26 cellular contexts compared by ENCODE assay signal in genomic region chr17:32222621-32223020, GRCh38. TPM values are rescaled to one million over a fixed set of nuclear protein-coding genes. Genes with fewer than 3 reads are reported as not detected.
A peak's percentile ranks its signal among the peaks of the same experiment; 100 is the strongest.
DNase-seq lines count a peak whose midpoint lies in the region; ATAC-seq, FAIRE-seq and TF ChIP-seq lines count a peak whose summit lies in the region.
"Had no signal": no experiment of that assay in that cellular context is flagged by ENCODE, and none has a peak within 500 bp of the region (broad histone marks: within the 10 kb centered on the region; RNA-seq: fewer than 3 reads in every experiment).

No MANE protein-coding gene starts in this region.

- no peak overlapping the region for H2BK5ac ChIP-seq in mesendoderm (ENCODE audit: low read length)

- H3K23ac ChIP-seq in mesendoderm (ENCODE audit: low read length): no peak overlapping the region

- H3K4me2 ChIP-seq in mesendoderm (ENCODE audit: low read length): no peak overlapping the region
- H3K4me2 ChIP-seq: BLaER1 treated with 17β-estradiol and CSF1 and Interleukin-3, amounts not matched to agents 10 nM and 100 nM had no signal

- no peak overlapping the region for H3K18ac ChIP-seq in mesendoderm (ENCODE audit: low read length)

- peak; percentile 22 for TF ChIP-seq CTCF in bronchial epithelial cell (IDR thresholded peaks at IDR 0.05; ENCODE audit: insufficient read depth, low read length, severe bottlenecking)

- H3K36me3 ChIP-seq in bronchial epithelial cell (ENCODE audit: control insufficient read depth, insufficient read depth, low read length) (no peaks in the 10 kb centered on the region), mesendoderm (ENCODE audit: control insufficient read depth, insufficient read depth, low read length) (no peaks in the 10 kb centered on the region)
- H3K36me3 ChIP-seq: SJSA1 had no signal

- peaks cover 11 to 20% of the 10 kb centered on the region in 2 donors for H3K36me3 Mint-ChIP-seq in stimulated activated naive B cell treated with anti-CD40 and anti-IgM and Interleukin-4, amounts not matched to agents 10 μg/mL and 1 μg/mL and 100 μg/mL, for 72 hours
- H3K36me3 Mint-ChIP-seq in activated T-helper 2 cell treated with anti-CD3 and anti-CD28 coated beads, Interferon-gamma antibody, Interleukin-2, Interleukin-4, amounts not matched to agents 10 μg/mL and 5 μg/mL and 100 μg/mL, durations not matched to agents 14 hours and 24 hours and 36 hours (ENCODE audit: low read depth): peaks cover 22% of the 10 kb centered on the region

- no peaks in the 10 kb centered on the region for H3K4me1 ChIP-seq in mesendoderm (ENCODE audit: control insufficient read depth, low read depth, low read length)
- H3K4me1 ChIP-seq: BLaER1 treated with 17β-estradiol and CSF1 and Interleukin-3, amounts not matched to agents 10 nM and 100 nM; gastrocnemius medialis; psoas muscle; SJSA1 had no signal

- WGBS in mesendoderm (ENCODE audit: extremely low coverage, insufficient coverage, low lambda C conversion rate): no CpG with 5 or more reads among the region's 3 CpGs

- H3K9me3 Mint-ChIP-seq in stimulated activated naive B cell treated with anti-CD40 and anti-IgM and Interleukin-4, amounts not matched to agents 10 μg/mL and 1 μg/mL and 100 μg/mL, for 72 hours: no peaks in the 10 kb centered on the region
- no peaks in the 10 kb centered on the region for H3K9me3 Mint-ChIP-seq in activated T-helper 2 cell treated with anti-CD3 and anti-CD28 coated beads, Interferon-gamma antibody, Interleukin-2, Interleukin-4, amounts not matched to agents 10 μg/mL and 5 μg/mL and 100 μg/mL, durations not matched to agents 14 hours and 24 hours and 36 hours
- H3K9me3 Mint-ChIP-seq: activated B cell treated with CpG ODN at 0.5 μM for 24 hours; activated naive CD4-positive, alpha-beta T cell treated with anti-CD3 and anti-CD28 coated beads, Interleukin-2, amount 10 ng/mL, durations not matched to agents 7 days and 5 days; activated T-cell treated with anti-CD3 and anti-CD28 coated beads, Interleukin-2, amount 50 U/mL, for 4 hours; IgD-negative memory B cell; neural crest cell had no signal

- H3K79me1 ChIP-seq in mesendoderm (ENCODE audit: low read length): no peaks in the 10 kb centered on the region

- no peak overlapping the region for H4K8ac ChIP-seq in mesendoderm (ENCODE audit: low read depth, low read length)

- H3K9ac ChIP-seq in mesendoderm (ENCODE audit: low read length): no peak overlapping the region
- H3K9ac ChIP-seq: BLaER1 treated with 17β-estradiol and CSF1 and Interleukin-3, amounts not matched to agents 10 nM and 100 nM had no signal

- intact Hi-C loops in activated T-helper 2 cell treated with anti-CD3 and anti-CD28 coated beads, Interferon-gamma antibody, Interleukin-2, Interleukin-4, amounts not matched to agents 10 μg/mL and 5 μg/mL and 100 μg/mL, durations not matched to agents 14 hours and 24 hours and 36 hours (cut with micrococcal nuclease): no loop called here

- no peak overlapping the region for H3K27ac Mint-ChIP-seq in stimulated activated naive B cell treated with anti-CD40 and anti-IgM and Interleukin-4, amounts not matched to agents 10 μg/mL and 1 μg/mL and 100 μg/mL, for 72 hours
- H3K27ac Mint-ChIP-seq in activated T-helper 2 cell treated with anti-CD3 and anti-CD28 coated beads, Interferon-gamma antibody, Interleukin-2, Interleukin-4, amounts not matched to agents 10 μg/mL and 5 μg/mL and 100 μg/mL, durations not matched to agents 14 hours and 24 hours and 36 hours: no peak overlapping the region
- H3K27ac Mint-ChIP-seq: activated naive CD4-positive, alpha-beta T cell treated with anti-CD3 and anti-CD28 coated beads, Interleukin-2, amount 10 ng/mL, durations not matched to agents 7 days and 5 days; IgD-negative memory B cell had no signal

- H3K4ac ChIP-seq in mesendoderm (ENCODE audit: low read depth, low read length): no peak overlapping the region

- H3K79me2 ChIP-seq in mesendoderm (ENCODE audit: control insufficient read depth, insufficient read depth, low read length): no peaks in the 10 kb centered on the region

- H3K56ac ChIP-seq in mesendoderm (ENCODE audit: low read length): no peak overlapping the region

- no peaks in the 10 kb centered on the region for H3K27me3 Mint-ChIP-seq in stimulated activated naive B cell treated with anti-CD40 and anti-IgM and Interleukin-4, amounts not matched to agents 10 μg/mL and 1 μg/mL and 100 μg/mL, for 72 hours
- H3K27me3 Mint-ChIP-seq in activated T-helper 2 cell treated with anti-CD3 and anti-CD28 coated beads, Interferon-gamma antibody, Interleukin-2, Interleukin-4, amounts not matched to agents 10 μg/mL and 5 μg/mL and 100 μg/mL, durations not matched to agents 14 hours and 24 hours and 36 hours (ENCODE audit: low read depth): no peaks in the 10 kb centered on the region
- H3K27me3 Mint-ChIP-seq: activated B cell treated with CpG ODN at 0.5 μM for 24 hours; activated naive CD4-positive, alpha-beta T cell treated with anti-CD3 and anti-CD28 coated beads, Interleukin-2, amount 10 ng/mL, durations not matched to agents 7 days and 5 days; IgD-negative memory B cell had no signal

- no peak overlapping the region for H2AK5ac ChIP-seq in mesendoderm (ENCODE audit: low read length)

- no peak for FAIRE-seq in bronchial epithelial cell (lab: Jason Lieb, UNC)
- FAIRE-seq: endothelial cell of umbilical vein had no signal

- no peak overlapping the region for H3K4me3 Mint-ChIP-seq in stimulated activated naive B cell treated with anti-CD40 and anti-IgM and Interleukin-4, amounts not matched to agents 10 μg/mL and 1 μg/mL and 100 μg/mL, for 72 hours
- H3K4me3 Mint-ChIP-seq in activated T-helper 2 cell treated with anti-CD3 and anti-CD28 coated beads, Interferon-gamma antibody, Interleukin-2, Interleukin-4, amounts not matched to agents 10 μg/mL and 5 μg/mL and 100 μg/mL, durations not matched to agents 14 hours and 24 hours and 36 hours (ENCODE audit: low read depth): no peak overlapping the region
- H3K4me3 Mint-ChIP-seq: activated B cell treated with CpG ODN at 0.5 μM for 24 hours; activated naive CD4-positive, alpha-beta T cell treated with anti-CD3 and anti-CD28 coated beads, Interleukin-2, amount 10 ng/mL, durations not matched to agents 7 days and 5 days; activated T-cell treated with anti-CD3 and anti-CD28 coated beads, Interleukin-2, amount 50 U/mL, for 4 hours; neural crest cell had no signal

- no peak overlapping the region for H4K5ac ChIP-seq in mesendoderm (ENCODE audit: low read length)

- H3K27me3 ChIP-seq in bronchial epithelial cell (ENCODE audit: control insufficient read depth, insufficient read depth, low read length) (no peaks in the 10 kb centered on the region), mesendoderm (ENCODE audit: insufficient read depth, low read length, poor library complexity) (peaks cover 2% of the 10 kb centered on the region)
- H3K27me3 ChIP-seq: BLaER1 treated with 17β-estradiol and CSF1 and Interleukin-3, amounts not matched to agents 10 nM and 100 nM; gastrocnemius medialis; SJSA1 had no signal

- no peak overlapping the region for H2BK15ac ChIP-seq in mesendoderm (replicated peaks; ENCODE audit: low read depth)

- no peak for ATAC-seq in HG02885 (IDR thresholded peaks at IDR 0.05; ENCODE audit: poor library complexity, unreplicated experiment)
- ATAC-seq in stimulated activated naive B cell treated with anti-CD40 and anti-IgM and Interleukin-4, amounts not matched to agents 10 μg/mL and 1 μg/mL and 100 μg/mL, for 72 hours (replicated peaks): no peak
- ATAC-seq: activated T-cell treated with anti-CD3 and anti-CD28 coated beads, Interleukin-2, amount 50 U/mL, for 4 hours; gastrocnemius medialis; left lobe of liver; psoas muscle had no signal

- H3K4me3 ChIP-seq in bronchial epithelial cell (ENCODE audit: low read depth, low read length) (no peak overlapping the region), mesendoderm (ENCODE audit: low read length) (no peak overlapping the region)
- H3K4me3 ChIP-seq: BLaER1 treated with 17β-estradiol and CSF1 and Interleukin-3, amounts not matched to agents 10 nM and 100 nM; gastrocnemius medialis; psoas muscle; SJSA1; skin epidermis had no signal

- H3K4me1 Mint-ChIP-seq in stimulated activated naive B cell treated with anti-CD40 and anti-IgM and Interleukin-4, amounts not matched to agents 10 μg/mL and 1 μg/mL and 100 μg/mL, for 72 hours: peaks cover 15 to 50% of the 10 kb centered on the region in 2 donors
- peaks cover 30% of the 10 kb centered on the region for H3K4me1 Mint-ChIP-seq in activated T-helper 2 cell treated with anti-CD3 and anti-CD28 coated beads, Interferon-gamma antibody, Interleukin-2, Interleukin-4, amounts not matched to agents 10 μg/mL and 5 μg/mL and 100 μg/mL, durations not matched to agents 14 hours and 24 hours and 36 hours (ENCODE audit: low read depth)
- H3K4me1 Mint-ChIP-seq: neural crest cell had no signal

- DNase-seq in NCI-H146 (lab: John Stamatoyannopoulos, UW) (peak; percentile 3), NCI-H146 treated with DMSO at 0.1 percent for 48 hours (lab: John Stamatoyannopoulos, UW; ENCODE audit: unreplicated experiment) (no peak), NCI-H226 (peak; percentile 52), bronchial epithelial cell (ENCODE audit: low read depth) (peak; percentile 86), mesendoderm (peak; percentile 34)
- DNase-seq in stimulated activated naive B cell treated with anti-CD40 and anti-IgM and Interleukin-4, amounts not matched to agents 10 μg/mL and 1 μg/mL and 100 μg/mL, for 72 hours: no peak
- DNase-seq in activated T-helper 2 cell treated with anti-CD3 and anti-CD28 coated beads, Interferon-gamma antibody, Interleukin-2, Interleukin-4, amounts not matched to agents 10 μg/mL and 5 μg/mL and 100 μg/mL, durations not matched to agents 14 hours and 24 hours and 36 hours (ENCODE audit: low spot score): no peak
- DNase-seq: activated B cell treated with CpG ODN at 0.5 μM for 24 hours; activated naive CD4-positive, alpha-beta T cell treated with anti-CD3 and anti-CD28 coated beads, Interleukin-2, amount 10 ng/mL, durations not matched to agents 7 days and 5 days; activated T-cell treated with anti-CD3 and anti-CD28 coated beads, Interleukin-2, amount 50 U/mL, for 4 hours; cortex of kidney; gastrocnemius medialis; NCI-H2029 treated with DMSO at 0.1 percent for 48 hours; NCI-H526; OCI-M1; psoas muscle; T-helper 2 cell had no signal

- H3K27ac ChIP-seq in mesendoderm (ENCODE audit: low read depth, low read length): no peak overlapping the region
- H3K27ac ChIP-seq: 22Rv1; BLaER1 treated with 17β-estradiol and CSF1 and Interleukin-3, amounts not matched to agents 10 nM and 100 nM; gastrocnemius medialis; psoas muscle; SJSA1; skin epidermis had no signal

- no peak overlapping the region for H2BK120ac ChIP-seq in mesendoderm (ENCODE audit: low read depth, low read length)

RNA-seq across cellular contexts. Expression of gene RHBDL3, which starts 43.0 kb away (rescaled TPM):
- total RNA-seq in bronchial epithelial cell: not detected in 2 replicates
- 0.72 TPM for polyA plus RNA-seq in mesendoderm (2013, experiment 1 of 2)
- 0.69 TPM for polyA plus RNA-seq in mesendoderm (2013, experiment 2 of 2)
- 0.11 and 0.18 TPM in 2 replicates for total RNA-seq in activated T-helper 2 cell treated with anti-CD3 and anti-CD28 coated beads, Interferon-gamma antibody, Interleukin-2, Interleukin-4, amounts not matched to agents 10 μg/mL and 5 μg/mL and 100 μg/mL, durations not matched to agents 14 hours and 24 hours and 36 hours
- total RNA-seq: gastrocnemius medialis had no signal
- polyA plus RNA-seq: IgD-negative memory B cell had no signal

Comparison
In these comparisons a context has a peak if more than half of its experiments do, and no peak if none do; other contexts are left out.
1. DNase-seq: peak in NCI-H146 (single experiment), NCI-H226 (single experiment), bronchial epithelial cell (single experiment) and mesendoderm (single experiment); none in NCI-H146 treated with DMSO at 0.1 percent for 48 hours (single experiment), stimulated activated naive B cell treated with anti-CD40 and anti-IgM and Interleukin-4, amounts not matched to agents 10 μg/mL and 1 μg/mL and 100 μg/mL, for 72 hours (single experiment) and activated T-helper 2 cell treated with anti-CD3 and anti-CD28 coated beads, Interferon-gamma antibody, Interleukin-2, Interleukin-4, amounts not matched to agents 10 μg/mL and 5 μg/mL and 100 μg/mL, durations not matched to agents 14 hours and 24 hours and 36 hours (single experiment).